In the genomic region with DNA sequence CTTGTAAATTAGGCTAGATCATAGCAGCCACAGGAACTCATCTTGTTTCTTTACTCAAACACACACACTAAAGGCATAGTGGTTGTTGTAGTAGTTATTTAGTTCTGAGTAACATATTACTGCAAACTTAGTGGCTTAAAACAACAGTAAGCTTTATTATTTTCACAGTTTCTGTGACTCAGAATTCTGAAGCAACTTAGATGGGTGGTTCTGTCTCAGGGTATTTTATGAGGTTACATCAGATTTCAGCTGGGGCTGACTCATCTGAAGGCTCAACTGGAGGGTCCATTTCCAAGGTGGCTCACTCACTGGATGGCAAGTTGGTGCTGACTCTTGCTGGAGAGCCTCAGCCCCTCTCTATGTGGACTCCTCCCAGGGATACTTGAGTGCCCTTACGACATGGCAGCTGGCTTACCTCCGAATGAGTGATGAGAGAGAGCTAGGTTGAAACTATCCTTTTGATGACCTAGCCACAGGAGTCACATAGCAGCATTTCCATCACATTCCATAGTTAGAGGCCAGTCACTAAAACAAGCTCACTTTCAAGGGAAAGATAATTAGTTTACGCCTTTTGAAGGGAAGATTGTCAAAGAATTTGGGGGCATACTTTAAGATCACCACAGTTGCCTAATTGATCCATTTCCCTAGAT, we compare ENCODE assay signal across 18 cellular contexts.
A peak's percentile ranks its signal among the peaks of the same experiment; 100 is the strongest.
DNase-seq lines count a peak whose midpoint lies in the region; ATAC-seq, FAIRE-seq and TF ChIP-seq lines count a peak whose summit lies in the region.
"Had no signal": no experiment of that assay in that cellular context is flagged by ENCODE, and none has a peak within 500 bp of the region (broad histone marks: within the 10 kb centered on the region; RNA-seq: fewer than 3 reads in every experiment).

No MANE protein-coding gene starts in this region.

- no peak for TF ChIP-seq CTCF in bronchial epithelial cell (IDR thresholded peaks at IDR 0.05; ENCODE audit: insufficient read depth, low read length, severe bottlenecking)
- TF ChIP-seq CTCF in kidney epithelial cell (IDR thresholded peaks at IDR 0.05; ENCODE audit: insufficient read depth, low read length, poor library complexity, severe bottlenecking): no peak
- TF ChIP-seq CTCF in hepatocyte (IDR thresholded peaks at IDR 0.05; ENCODE audit: poor library complexity): no peak

- no peaks in the 10 kb centered on the region for H4K20me1 ChIP-seq in hepatocyte (ENCODE audit: insufficient read depth, poor library complexity, severe bottlenecking)

- H3K27ac ChIP-seq in hepatocyte: no peak overlapping the region
- H3K27ac ChIP-seq: heart right ventricle, left ventricle myocardium inferior, right atrium auricular region had no signal

- H3K4me3 ChIP-seq in bronchial epithelial cell (ENCODE audit: low read depth, low read length) (no peak overlapping the region), kidney epithelial cell (ENCODE audit: low read depth, low read length) (no peak overlapping the region), hepatocyte (no peak overlapping the region)
- H3K4me3 ChIP-seq: heart right ventricle, left ventricle myocardium inferior, right atrium auricular region had no signal

- H3K9me3 ChIP-seq in hepatocyte (ENCODE audit: low read depth): no peaks in the 10 kb centered on the region
- H3K9me3 ChIP-seq: left ventricle myocardium inferior, right atrium auricular region had no signal

- WGBS in hepatocyte (ENCODE audit: low lambda C conversion rate, missing lambda C conversion rate): 94% methylated on average over 3 of the region's 3 CpGs

- no peaks in the 10 kb centered on the region for H3K9me2 ChIP-seq in hepatocyte (replicated peaks; ENCODE audit: insufficient read depth)

- no peaks in the 10 kb centered on the region for H3K79me2 ChIP-seq in hepatocyte

- no peak overlapping the region for H3K4me2 ChIP-seq in hepatocyte

- H2AFZ ChIP-seq in hepatocyte: no peak overlapping the region

- FAIRE-seq in bronchial epithelial cell (lab: Jason Lieb, UNC): no peak
- FAIRE-seq: G401.6, GM18507 had no signal

- DNase-seq in EH (ENCODE audit: low read depth): peak; percentile 82
- peak; percentile 38 for DNase-seq in NCI-H226
- DNase-seq in bronchial epithelial cell (ENCODE audit: low read depth): peak; percentile 87
- peak; percentile 88 for DNase-seq in kidney epithelial cell (ENCODE audit: low read depth)
- DNase-seq in NCI-H2081 (lab: John Stamatoyannopoulos, UW): no peak
- DNase-seq in hepatocyte (ENCODE audit: low spot score): no peak
- DNase-seq: activated CD4-positive, CD25-positive, alpha-beta regulatory T cell; anterior cingulate cortex; GOT3; heart right ventricle; left ventricle myocardium inferior; NCI-H345; stimulated activated naive CD4-positive, alpha-beta T cell had no signal

- H3K27me3 ChIP-seq in bronchial epithelial cell (ENCODE audit: control insufficient read depth, insufficient read depth, low read length) (no peaks in the 10 kb centered on the region), kidney epithelial cell (ENCODE audit: control insufficient read depth, insufficient read depth, low read length) (no peaks in the 10 kb centered on the region), hepatocyte (no peaks in the 10 kb centered on the region)
- H3K27me3 ChIP-seq: right atrium auricular region had no signal

- H3K36me3 ChIP-seq in bronchial epithelial cell (ENCODE audit: control insufficient read depth, insufficient read depth, low read length) (no peaks in the 10 kb centered on the region), kidney epithelial cell (ENCODE audit: control insufficient read depth, insufficient read depth, low read length) (no peaks in the 10 kb centered on the region), hepatocyte (replicated peaks; ENCODE audit: insufficient read depth, low read depth) (no peaks in the 10 kb centered on the region)
- H3K36me3 ChIP-seq: heart right ventricle, left ventricle myocardium inferior, right atrium auricular region had no signal

- no peaks in the 10 kb centered on the region for H3K4me1 ChIP-seq in hepatocyte (ENCODE audit: insufficient read depth)
- H3K4me1 ChIP-seq: heart right ventricle, left ventricle myocardium inferior, right atrium auricular region had no signal

- ATAC-seq in GM18868 (IDR thresholded peaks at IDR 0.05; ENCODE audit: unreplicated experiment): no peak
- ATAC-seq in HG03039 (IDR thresholded peaks at IDR 0.05; ENCODE audit: unreplicated experiment): no peak
- ATAC-seq: heart right ventricle had no signal

Comparison
In these comparisons a context has a peak if more than half of its experiments do, and no peak if none do; other contexts are left out.
1. DNase-seq: peak in EH (single experiment), NCI-H226 (single experiment), bronchial epithelial cell (single experiment) and kidney epithelial cell (single experiment); none in NCI-H2081 (0 of 2) and hepatocyte (single experiment).